In genomic region chr19:3547301-3547731, GRCh38 we compare ENCODE assay signal across 8 cellular contexts. TPM values are rescaled to one million over a fixed set of nuclear protein-coding genes. Genes with fewer than 3 reads are reported as not detected.
DNase-seq lines count a peak whose midpoint lies in the region; ATAC-seq and TF ChIP-seq lines count a peak whose summit lies in the region.

No MANE protein-coding gene starts in this region.

- H3K27ac Mint-ChIP-seq in HFFc6: no peak overlapping the region
- no peak overlapping the region for H3K27ac Mint-ChIP-seq in activated naive CD8-positive, alpha-beta T cell treated with anti-CD3 and anti-CD28 coated beads, Interleukin-2, amount 10 ng/mL, durations not matched to agents 7 days and 5 days
- H3K27ac Mint-ChIP-seq in mesothelial cell of epicardium: no peak overlapping the region

- DNase-seq in AG10803 (ENCODE audit: low read depth): peak; percentile 17
- no peak for DNase-seq in HFFc6
- peak; percentile 51 for DNase-seq in activated naive CD8-positive, alpha-beta T cell treated with anti-CD3 and anti-CD28 coated beads, Interleukin-2, amount 10 ng/mL, durations not matched to agents 7 days and 5 days
- no peak for DNase-seq in mesothelial cell of epicardium (ENCODE audit: low spot score in 2 of 2, unreplicated experiment in 2 of 2)
- DNase-seq in NCI-H524 treated with DMSO at 0.1 percent for 48 hours (lab: John Stamatoyannopoulos, UW): no peak

- no peak overlapping the region for H3K4me3 Mint-ChIP-seq in HFFc6
- H3K4me3 Mint-ChIP-seq in activated naive CD8-positive, alpha-beta T cell treated with anti-CD3 and anti-CD28 coated beads, Interleukin-2, amount 10 ng/mL, durations not matched to agents 7 days and 5 days: no peak overlapping the region
- H3K4me3 Mint-ChIP-seq in mesothelial cell of epicardium: no peak overlapping the region

- no peaks in the 10 kb centered on the region for H3K4me1 Mint-ChIP-seq in HFFc6 (ENCODE audit: low read depth)
- peaks cover 8% of the 10 kb centered on the region for H3K4me1 Mint-ChIP-seq in activated naive CD8-positive, alpha-beta T cell treated with anti-CD3 and anti-CD28 coated beads, Interleukin-2, amount 10 ng/mL, durations not matched to agents 7 days and 5 days
- no peaks in the 10 kb centered on the region for H3K4me1 Mint-ChIP-seq in mesothelial cell of epicardium

- H3K27me3 Mint-ChIP-seq in HFFc6 (ENCODE audit: insufficient read depth) (peaks cover 10% of the 10 kb centered on the region), mesothelial cell of epicardium (ENCODE audit: low read depth) (no peaks in the 10 kb centered on the region)
- H3K27me3 Mint-ChIP-seq in activated naive CD8-positive, alpha-beta T cell treated with anti-CD3 and anti-CD28 coated beads, Interleukin-2, amount 10 ng/mL, durations not matched to agents 7 days and 5 days: no peaks in the 10 kb centered on the region

- ATAC-seq in activated naive CD8-positive, alpha-beta T cell treated with anti-CD3 and anti-CD28 coated beads, Interleukin-2, amount 10 ng/mL, durations not matched to agents 7 days and 5 days (ENCODE audit: low read depth): no peak
- ATAC-seq in HG02678 (IDR thresholded peaks at IDR 0.05; ENCODE audit: unreplicated experiment): no peak
- ATAC-seq in GM19467 (IDR thresholded peaks at IDR 0.05; ENCODE audit: unreplicated experiment): no peak
- no peak for ATAC-seq in GM21423 (IDR thresholded peaks at IDR 0.05; ENCODE audit: unreplicated experiment)

- H3K9me3 Mint-ChIP-seq in HFFc6 (no peaks in the 10 kb centered on the region), mesothelial cell of epicardium (no peaks in the 10 kb centered on the region)
- H3K9me3 Mint-ChIP-seq in activated naive CD8-positive, alpha-beta T cell treated with anti-CD3 and anti-CD28 coated beads, Interleukin-2, amount 10 ng/mL, durations not matched to agents 7 days and 5 days: no peaks in the 10 kb centered on the region

- TF ChIP-seq CTCF in AG10803 (conservative IDR thresholded peaks at IDR 0.05; ENCODE audit: low read length) (peak; percentile 59), HFFc6 (IDR thresholded peaks at IDR 0.05) (peak; percentile 92), mesothelial cell of epicardium (IDR thresholded peaks at IDR 0.05; ENCODE audit: unreplicated experiment) (peak; percentile 60)

- no peak overlapping the region for H3K4me3 ChIP-seq in AG10803 (ENCODE audit: low read length)

- POLR2A ChIA-PET in activated naive CD8-positive, alpha-beta T cell treated with anti-CD3 and anti-CD28 coated beads, Interleukin-2, amount 10 ng/mL, durations not matched to agents 7 days and 5 days (lab: Charles Lee): interaction anchor here (1.3 kb wide), 1 partner anchor 10 kb away, joined by 4 read pairs; the partner anchor contains the start of gene MFSD12

- H3K36me3 Mint-ChIP-seq in HFFc6 (ENCODE audit: low read depth) (peaks cover 4% of the 10 kb centered on the region; the same call in 1 of the 2 replicates), mesothelial cell of epicardium (peaks cover 2% of the 10 kb centered on the region)
- H3K36me3 Mint-ChIP-seq in activated naive CD8-positive, alpha-beta T cell treated with anti-CD3 and anti-CD28 coated beads, Interleukin-2, amount 10 ng/mL, durations not matched to agents 7 days and 5 days: peaks cover 6% of the 10 kb centered on the region

RNA-seq across cellular contexts. Expression of gene TEKTIP1, which starts 8.3 kb away (rescaled TPM):
- under 1 TPM in 5 of 6 experiments, not detected in 1; 0.25 to 0.51 (median 0.46) TPM for total RNA-seq in HFFc6 (2021; fragmentation: NEBNext Ultra II Directional; extraction: Animal tissue kit (Norgen Biotek cat#: 25700))
- 10 to 100 TPM; 11.4 to 13.9 TPM for total RNA-seq in activated naive CD8-positive, alpha-beta T cell treated with anti-CD3 and anti-CD28 coated beads, Interleukin-2, amount 10 ng/mL, durations not matched to agents 7 days and 5 days
- 2.3 to 3.5 TPM (median 2.6 TPM) in 3 replicates for total RNA-seq in mesothelial cell of epicardium

RNA-seq across cellular contexts. Expression of gene MFSD12, which starts 10.1 kb away (rescaled TPM):
- total RNA-seq in HFFc6 (2021; fragmentation: NEBNext Ultra II Directional; extraction: Animal tissue kit (Norgen Biotek cat#: 25700)): 100 to 1,000 TPM in 2 of 6 experiments, 10 to 100 TPM in 4; 75.1 to 101 (median 79.6) TPM
- 10 to 100 TPM; 84.5 to 90.8 TPM for total RNA-seq in activated naive CD8-positive, alpha-beta T cell treated with anti-CD3 and anti-CD28 coated beads, Interleukin-2, amount 10 ng/mL, durations not matched to agents 7 days and 5 days
- total RNA-seq in mesothelial cell of epicardium: 58.3 to 61.1 TPM (median 59.5 TPM) in 3 replicates

RNA-seq across cellular contexts. Expression of gene HMG20B, which starts 25.4 kb away (rescaled TPM):
- 10 to 100 TPM; 73.5 to 90.1 (median 78.3) TPM for total RNA-seq in HFFc6 (2021; fragmentation: NEBNext Ultra II Directional; extraction: Animal tissue kit (Norgen Biotek cat#: 25700))
- total RNA-seq in activated naive CD8-positive, alpha-beta T cell treated with anti-CD3 and anti-CD28 coated beads, Interleukin-2, amount 10 ng/mL, durations not matched to agents 7 days and 5 days: 10 to 100 TPM; 58.5 to 59.5 TPM
- total RNA-seq in mesothelial cell of epicardium: 89.5 to 94.9 TPM (median 93.9 TPM) in 3 replicates

RNA-seq across cellular contexts. Expression of gene GIPC3, which starts 38.0 kb away (rescaled TPM):
- under 1 TPM in 4 of 6 experiments, not detected in 2; 0.10 to 0.17 (median 0.11) TPM for total RNA-seq in HFFc6 (2021; fragmentation: NEBNext Ultra II Directional; extraction: Animal tissue kit (Norgen Biotek cat#: 25700))
- total RNA-seq in activated naive CD8-positive, alpha-beta T cell treated with anti-CD3 and anti-CD28 coated beads, Interleukin-2, amount 10 ng/mL, durations not matched to agents 7 days and 5 days: 1 to 10 TPM; 1.4 to 1.5 TPM
- total RNA-seq in mesothelial cell of epicardium: 0.07 to 0.11 TPM (median 0.09 TPM) in 3 replicates

RNA-seq across cellular contexts. Expression of gene FZR1, which starts 41.2 kb away (rescaled TPM):
- 10 to 100 TPM; 43.9 to 56.8 (median 46.0) TPM for total RNA-seq in HFFc6 (2021; fragmentation: NEBNext Ultra II Directional; extraction: Animal tissue kit (Norgen Biotek cat#: 25700))
- 10 to 100 TPM; 82.9 to 83.6 TPM for total RNA-seq in activated naive CD8-positive, alpha-beta T cell treated with anti-CD3 and anti-CD28 coated beads, Interleukin-2, amount 10 ng/mL, durations not matched to agents 7 days and 5 days
- 53.7 to 54.9 TPM (median 53.9 TPM) in 3 replicates for total RNA-seq in mesothelial cell of epicardium

Comparison
In these comparisons a context has a peak if more than half of its experiments do, and no peak if none do; other contexts are left out.
1. DNase-seq: peak in AG10803 (single experiment) and activated naive CD8-positive, alpha-beta T cell treated with anti-CD3 and anti-CD28 coated beads, Interleukin-2, amount 10 ng/mL, durations not matched to agents 7 days and 5 days (single experiment); none in HFFc6 (single experiment), mesothelial cell of epicardium (0 of 2) and NCI-H524 treated with DMSO at 0.1 percent for 48 hours (single experiment).
2. Peak in every context shown above with its lines, with median percentiles within 50 percentile points of each other: CTCF ChIP-seq.